ENCODE assay signal across 28 cellular contexts in the genomic region with DNA sequence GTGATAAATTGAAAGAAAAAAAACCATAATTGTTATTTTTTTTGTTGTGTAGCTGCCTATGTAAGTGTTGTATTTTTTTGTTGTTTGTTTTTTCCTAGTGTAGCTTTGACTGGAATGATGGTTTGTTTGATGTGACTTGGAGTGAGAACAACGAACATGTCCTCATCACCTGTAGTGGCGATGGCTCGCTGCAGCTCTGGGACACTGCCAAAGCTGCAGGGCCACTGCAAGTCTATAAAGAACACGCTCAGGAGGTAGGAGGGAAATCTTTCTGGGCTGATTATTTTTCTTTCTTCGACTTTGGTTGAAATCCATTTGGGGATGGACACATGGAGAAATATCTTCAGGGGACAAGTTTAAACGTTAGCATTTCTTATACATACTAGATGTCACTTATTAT.
"Had no signal": no experiment of that assay in that cellular context is flagged by ENCODE, and none has a peak within 500 bp of the region (broad histone marks: within the 10 kb centered on the region; RNA-seq: fewer than 3 reads in every experiment).

No MANE protein-coding gene starts in this region.

- H3K9me3 ChIP-seq: ascending aorta had no signal

- H3K27me3 Mint-ChIP-seq: activated B cell treated with CpG ODN at 0.5 μM for 24 hours; activated CD4-positive, alpha-beta memory T cell treated with anti-CD3 and anti-CD28 coated beads for 36 hours; activated CD4-positive, alpha-beta T cell treated with anti-CD3 and anti-CD28 coated beads, Interleukin-2, amount 10 ng/mL, durations not matched to agents 7 days and 5 days; activated naive CD8-positive, alpha-beta T cell treated with anti-CD3 and anti-CD28 coated beads, Interleukin-2, amount 50 U/mL, for 24 hours; brain had no signal

- H3K27ac ChIP-seq: ascending aorta, cardiac muscle cell had no signal

- H3K4me3 Mint-ChIP-seq: activated B cell treated with CpG ODN at 0.5 μM for 24 hours; activated CD4-positive, alpha-beta memory T cell treated with anti-CD3 and anti-CD28 coated beads for 36 hours; activated CD4-positive, alpha-beta T cell treated with anti-CD3 and anti-CD28 coated beads, Interleukin-2, amount 10 ng/mL, durations not matched to agents 7 days and 5 days; activated naive CD8-positive, alpha-beta T cell treated with anti-CD3 and anti-CD28 coated beads, Interleukin-2, amount 50 U/mL, for 24 hours; activated T-cell treated with anti-CD3 and anti-CD28 coated beads, Interleukin-2, amount 50 U/mL, for 4 hours; T-helper 1 cell treated with Interleukin-12 subunit alpha and Interleukin-12 subunit beta and Interleukin-4 antibody, amounts not matched to agents 30 μg/mL and 1 μg/mL, for 36 hours had no signal

- H3K27me3 ChIP-seq: ascending aorta, cardiac muscle cell had no signal

- ATAC-seq: activated naive CD4-positive, alpha-beta T cell treated with anti-CD3 and anti-CD28 coated beads, Interleukin-2, amount 50 U/mL, for 72 hours; activated naive CD8-positive, alpha-beta T cell treated with anti-CD3 and anti-CD28 coated beads, Interleukin-2, amount 50 U/mL, for 24 hours; activated T-cell treated with anti-CD3 and anti-CD28 coated beads, Interleukin-2, amount 50 U/mL, for 4 hours; K562; PC-3 had no signal

- H3K4me1 ChIP-seq: ascending aorta had no signal

- H3K9me3 Mint-ChIP-seq: activated T-cell treated with anti-CD3 and anti-CD28 coated beads, Interleukin-2, amount 50 U/mL, for 4 hours had no signal

- DNase-seq: activated B cell treated with CpG ODN at 0.5 μM for 24 hours; activated CD4-positive, alpha-beta memory T cell treated with anti-CD3 and anti-CD28 coated beads for 36 hours; activated CD4-positive, alpha-beta T cell treated with anti-CD3 and anti-CD28 coated beads for 1 hour; activated CD4-positive, alpha-beta T cell treated with anti-CD3 and anti-CD28 coated beads, Interleukin-2, amount 10 ng/mL, durations not matched to agents 7 days and 5 days; activated CD8-positive, alpha-beta memory T cell treated with anti-CD3 and anti-CD28 coated beads for 24 hours; activated effector memory CD4-positive, alpha-beta T cell treated with anti-CD3 and anti-CD28 coated beads, Interleukin-2, amount 50 U/mL, for 16 hours; activated naive CD4-positive, alpha-beta T cell treated with Interleukin-2 at 50 U/mL for 16 hours; activated naive CD8-positive, alpha-beta T cell treated with anti-CD3 and anti-CD28 coated beads, Interleukin-2, amount 50 U/mL, for 24 hours; activated T-cell treated with anti-CD3 and anti-CD28 coated beads, Interleukin-2, amount 50 U/mL, for 4 hours; amniotic stem cell; Karpas-422; MM.1S; NCI-H1105; NCI-H1436; NCI-H1694 treated with DMSO at 0.1 percent for 48 hours; NCI-H2029 treated with DMSO at 0.1 percent for 48 hours; NCI-H345; NCI-H510A treated with DMSO at 0.1 percent for 48 hours; NCI-H69; PC-3; SHP77 treated with DMSO at 0.1 percent for 48 hours; T-helper 9 cell had no signal

- H3K27ac Mint-ChIP-seq: activated B cell treated with CpG ODN at 0.5 μM for 24 hours; activated CD4-positive, alpha-beta memory T cell treated with anti-CD3 and anti-CD28 coated beads for 36 hours; activated CD4-positive, alpha-beta T cell treated with anti-CD3 and anti-CD28 coated beads, Interleukin-2, amount 10 ng/mL, durations not matched to agents 7 days and 5 days; activated naive CD4-positive, alpha-beta T cell treated with anti-CD3 and anti-CD28 coated beads, Interleukin-2, amount 50 U/mL, for 72 hours; activated naive CD8-positive, alpha-beta T cell treated with anti-CD3 and anti-CD28 coated beads, Interleukin-2, amount 50 U/mL, for 24 hours; brain; T-helper 1 cell treated with Interleukin-12 subunit alpha and Interleukin-12 subunit beta and Interleukin-4 antibody, amounts not matched to agents 30 μg/mL and 1 μg/mL, for 36 hours had no signal

- H3K4me3 ChIP-seq: ascending aorta, cardiac muscle cell, K562 had no signal
